In the genomic region with DNA sequence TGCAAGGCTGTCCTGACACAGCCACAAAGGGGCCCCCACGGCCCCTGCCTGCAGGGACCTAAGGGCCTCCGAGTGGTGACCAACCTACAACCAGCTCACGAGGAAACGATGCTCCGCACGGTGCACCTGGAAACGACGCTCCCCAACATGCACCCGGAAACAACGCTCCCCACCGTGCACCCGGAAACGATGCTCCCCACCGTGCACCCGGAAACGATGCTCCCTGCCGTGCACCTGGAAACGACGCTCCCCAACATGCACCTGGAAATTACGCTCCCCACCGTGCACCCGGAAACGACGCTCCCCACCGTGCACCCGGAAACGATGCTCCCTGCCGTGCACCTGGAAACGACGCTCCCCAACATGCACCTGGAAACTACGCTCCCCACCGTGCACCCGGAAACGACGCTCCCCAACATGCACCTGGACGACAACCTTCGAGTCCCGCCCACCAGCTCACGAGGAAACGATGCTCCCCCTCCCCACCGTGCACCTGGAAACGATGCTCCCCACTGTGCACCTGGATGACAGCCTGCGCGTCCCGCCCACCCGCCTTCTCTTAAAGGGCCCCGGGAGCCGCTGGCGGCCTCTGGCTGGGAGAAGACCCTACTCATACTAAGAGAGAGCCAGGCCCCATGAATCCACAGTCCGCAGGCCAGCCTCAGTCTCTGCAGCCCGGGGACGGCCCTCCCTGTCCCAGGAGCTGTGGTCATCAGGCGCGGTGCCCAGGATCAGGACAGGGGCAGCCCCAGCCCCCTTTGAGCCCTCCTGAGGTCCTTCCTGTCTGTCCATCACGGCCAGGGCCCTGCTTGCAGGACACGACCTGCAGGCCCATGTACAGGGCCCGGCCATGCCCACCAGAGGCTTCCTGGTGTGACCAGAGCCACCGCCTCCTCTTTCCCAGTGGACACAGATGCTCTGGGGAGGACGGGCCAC, we compare ENCODE assay signal across 26 cellular contexts.
DNase-seq lines count a peak whose midpoint lies in the region; ATAC-seq, FAIRE-seq and TF ChIP-seq lines count a peak whose summit lies in the region.
"Had no signal": no experiment of that assay in that cellular context is flagged by ENCODE, and none has a peak within 500 bp of the region (broad histone marks: within the 10 kb centered on the region; RNA-seq: fewer than 3 reads in every experiment).

No MANE protein-coding gene starts in this region.

- H3K27me3 ChIP-seq in GM23338 (ENCODE audit: insufficient read depth) = no peaks in the 10 kb centered on the region
- H3K27me3 ChIP-seq: body of pancreas, colonic mucosa, MG63, sigmoid colon, SJCRH30, tibial artery had no signal

- no peaks in the 10 kb centered on the region for H4K20me1 ChIP-seq in GM23338 (replicated peaks; ENCODE audit: insufficient read depth)

- H3K9me3 Mint-ChIP-seq in GM23338 = peaks cover 9% of the 10 kb centered on the region
- H3K9me3 Mint-ChIP-seq in naive thymus-derived CD8-positive, alpha-beta T cell = peaks cover 0 to 8% (median 7%) of the 10 kb centered on the region in 9 donors
- H3K9me3 Mint-ChIP-seq in stimulated activated naive CD8-positive, alpha-beta T cell treated with anti-CD3 and anti-CD28 coated beads, Interleukin-15, amount 100 ng/mL, for 72 hours = peaks cover 9 to 15% of the 10 kb centered on the region in 2 donors
- H3K9me3 Mint-ChIP-seq: activated naive CD4-positive, alpha-beta T cell treated with anti-CD3 and anti-CD28 coated beads, Interleukin-2, amount 50 U/mL, for 24 hours had no signal

- H3K4me3 ChIP-seq in GM23338 = no peak overlapping the region
- H3K4me3 ChIP-seq: body of pancreas, colonic mucosa, MG63, sigmoid colon, SJCRH30, tibial artery had no signal

- peak; percentile 48 for ATAC-seq in GM23338
- ATAC-seq in naive thymus-derived CD8-positive, alpha-beta T cell = peak; percentile 44 to 50
- no peak for ATAC-seq in stimulated activated naive CD8-positive, alpha-beta T cell treated with anti-CD3 and anti-CD28 coated beads, Interleukin-15, amount 100 ng/mL, for 72 hours
- ATAC-seq: body of pancreas, PC-3, T-helper 17 cell had no signal

- no peaks in the 10 kb centered on the region for H3K9me2 ChIP-seq in GM23338 (ENCODE audit: insufficient read depth)

- H3K27ac ChIP-seq in GM23338 (ENCODE audit: low read depth) = no peak overlapping the region
- H3K27ac ChIP-seq: 22Rv1, body of pancreas, colonic mucosa, parathyroid adenoma, sigmoid colon, SJCRH30, tibial artery, WERI-Rb-1 had no signal

- peaks cover 9% of the 10 kb centered on the region; the same call in 2 of the 3 replicates for H3K36me3 Mint-ChIP-seq in GM23338 (ENCODE audit: low read depth)
- H3K36me3 Mint-ChIP-seq in naive thymus-derived CD8-positive, alpha-beta T cell = peaks cover 0 to 6% (median 5%) of the 10 kb centered on the region in 3 donors

- H3K36me3 ChIP-seq in GM23338 (ENCODE audit: insufficient read depth) = no peaks in the 10 kb centered on the region
- H3K36me3 ChIP-seq: colonic mucosa, MG63, sigmoid colon, SJCRH30, tibial artery, WERI-Rb-1 had no signal

- H3K79me2 ChIP-seq in GM23338 (replicated peaks; ENCODE audit: insufficient read depth) = no peaks in the 10 kb centered on the region
- H3K79me2 ChIP-seq: parathyroid adenoma had no signal

- H2AFZ ChIP-seq in GM23338 = no peak overlapping the region
- H2AFZ ChIP-seq: parathyroid adenoma had no signal

- H3K27ac Mint-ChIP-seq in GM23338 = no peak overlapping the region
- H3K27ac Mint-ChIP-seq in naive thymus-derived CD8-positive, alpha-beta T cell = peak overlapping the region in 1 of 10 donors; percentile 65
- H3K27ac Mint-ChIP-seq in stimulated activated naive CD8-positive, alpha-beta T cell treated with anti-CD3 and anti-CD28 coated beads, Interleukin-15, amount 100 ng/mL, for 72 hours = peak overlapping the region in 1 of 2 donors; percentile 92
- H3K27ac Mint-ChIP-seq: activated CD4-positive, alpha-beta memory T cell treated with anti-CD3 and anti-CD28 coated beads, Interleukin-2, amount 10 ng/mL, durations not matched to agents 7 days and 5 days; activated naive CD4-positive, alpha-beta T cell treated with anti-CD3 and anti-CD28 coated beads, Interleukin-2, amount 50 U/mL, for 24 hours; T-helper 17 cell had no signal

- H3K4me1 ChIP-seq in GM23338 (ENCODE audit: insufficient read depth) = no peaks in the 10 kb centered on the region
- H3K4me1 ChIP-seq: body of pancreas, colonic mucosa, parathyroid adenoma, SJCRH30 had no signal

- TF ChIP-seq CTCF in GM23338 (conservative IDR thresholded peaks at IDR 0.05; ENCODE audit: low read depth in 2 of 2) = no peak

- H3K4me3 Mint-ChIP-seq in GM23338 = peak overlapping the region; percentile 42; the same call in 2 of the 3 replicates
- peak overlapping the region in 5 of 10 donors; percentile 21 to 81 (median 40) for H3K4me3 Mint-ChIP-seq in naive thymus-derived CD8-positive, alpha-beta T cell
- H3K4me3 Mint-ChIP-seq in stimulated activated naive CD8-positive, alpha-beta T cell treated with anti-CD3 and anti-CD28 coated beads, Interleukin-15, amount 100 ng/mL, for 72 hours = peak overlapping the region in 1 of 2 donors; percentile 55
- H3K4me3 Mint-ChIP-seq: activated CD4-positive, alpha-beta memory T cell treated with anti-CD3 and anti-CD28 coated beads, Interleukin-2, amount 10 ng/mL, durations not matched to agents 7 days and 5 days; activated naive CD4-positive, alpha-beta T cell treated with anti-CD3 and anti-CD28 coated beads, Interleukin-2, amount 50 U/mL, for 24 hours; T-helper 17 cell had no signal

- H3K4me1 Mint-ChIP-seq in GM23338 = peaks cover 13% of the 10 kb centered on the region
- H3K4me1 Mint-ChIP-seq in naive thymus-derived CD8-positive, alpha-beta T cell = no peaks in the 10 kb centered on the region
- H3K4me1 Mint-ChIP-seq in stimulated activated naive CD8-positive, alpha-beta T cell treated with anti-CD3 and anti-CD28 coated beads, Interleukin-15, amount 100 ng/mL, for 72 hours = no peaks in the 10 kb centered on the region
- H3K4me1 Mint-ChIP-seq: activated CD4-positive, alpha-beta memory T cell treated with anti-CD3 and anti-CD28 coated beads, Interleukin-2, amount 10 ng/mL, durations not matched to agents 7 days and 5 days; activated naive CD4-positive, alpha-beta T cell treated with anti-CD3 and anti-CD28 coated beads, Interleukin-2, amount 50 U/mL, for 24 hours; T-helper 17 cell had no signal

- H3F3A ChIP-seq in GM23338 (replicated peaks; ENCODE audit: low read depth) = no peaks in the 10 kb centered on the region

- H3K4me2 ChIP-seq in GM23338 = no peak overlapping the region

- H3K27me3 Mint-ChIP-seq in GM23338 (ENCODE audit: insufficient read depth, low read depth, poor library complexity) = peaks cover 6% of the 10 kb centered on the region
- H3K27me3 Mint-ChIP-seq in naive thymus-derived CD8-positive, alpha-beta T cell = no peaks in the 10 kb centered on the region
- H3K27me3 Mint-ChIP-seq in stimulated activated naive CD8-positive, alpha-beta T cell treated with anti-CD3 and anti-CD28 coated beads, Interleukin-15, amount 100 ng/mL, for 72 hours = no peaks in the 10 kb centered on the region
- H3K27me3 Mint-ChIP-seq: activated CD4-positive, alpha-beta memory T cell treated with anti-CD3 and anti-CD28 coated beads, Interleukin-2, amount 10 ng/mL, durations not matched to agents 7 days and 5 days; activated naive CD4-positive, alpha-beta T cell treated with anti-CD3 and anti-CD28 coated beads, Interleukin-2, amount 50 U/mL, for 24 hours; T-helper 17 cell had no signal

- POLR2A ChIA-PET in naive thymus-derived CD8-positive, alpha-beta T cell (lab: Charles Lee) = interaction anchor here (0.7 to 1.6 kb wide), 3 partner anchors 55 to 70 kb away, joined by 3 to 4 read pairs (median 3); no protein-coding TSS in a partner anchor

- no peak for FAIRE-seq in urothelium cell line (lab: Jason Lieb, UNC)

- peak; percentile 33 for DNase-seq in DMS153 (lab: John Stamatoyannopoulos, UW)
- DNase-seq in DMS153 treated with DMSO at 0.1 percent for 48 hours (lab: John Stamatoyannopoulos, UW; ENCODE audit: unreplicated experiment) = no peak
- peak; percentile 70 for DNase-seq in GM23338 (ENCODE audit: low spot score)
- DNase-seq in RPMI8226 = peak; percentile 34
- DNase-seq in naive thymus-derived CD8-positive, alpha-beta T cell = peak in 4 of 10 donors; percentile 18 to 36 (median 19)
- DNase-seq in stimulated activated CD4-positive, alpha-beta T cell treated with anti-CD3 and anti-CD28 coated beads, Interleukin-4, amount 100 ng/mL, for 4 hours = no peak
- DNase-seq in urothelium cell line (ENCODE audit: low spot score) = no peak
- DNase-seq in stimulated activated naive CD8-positive, alpha-beta T cell treated with anti-CD3 and anti-CD28 coated beads, Interleukin-15, amount 100 ng/mL, for 72 hours = no peak
- DNase-seq: activated CD4-positive, alpha-beta memory T cell treated with anti-CD3 and anti-CD28 coated beads, Interleukin-2, amount 10 ng/mL, durations not matched to agents 7 days and 5 days; AML-193; Calu3; colonic mucosa; HCEC 1CT; MG63; NCI-H187 treated with DMSO at 0.1 percent for 48 hours; NCI-H524; PC-3; sigmoid colon; SJCRH30; T-helper 17 cell; tibial artery; WERI-Rb-1 had no signal

Comparison
In these comparisons a context has a peak if more than half of its experiments do, and no peak if none do; other contexts are left out.
1. DNase-seq: peak in DMS153 (single experiment), GM23338 (single experiment) and RPMI8226 (single experiment); none in DMS153 treated with DMSO at 0.1 percent for 48 hours (single experiment), stimulated activated CD4-positive, alpha-beta T cell treated with anti-CD3 and anti-CD28 coated beads, Interleukin-4, amount 100 ng/mL, for 4 hours (0 of 2), urothelium cell line (single experiment) and stimulated activated naive CD8-positive, alpha-beta T cell treated with anti-CD3 and anti-CD28 coated beads, Interleukin-15, amount 100 ng/mL, for 72 hours (0 of 2).